In genomic region chr22:20430641-20431519, GRCh38 we compare ENCODE assay signal across 8 cellular contexts. TPM values are rescaled to one million over a fixed set of nuclear protein-coding genes. Genes with fewer than 3 reads are reported as not detected.
DNase-seq lines count a peak whose midpoint lies in the region; ATAC-seq and TF ChIP-seq lines count a peak whose summit lies in the region.

No MANE protein-coding gene starts in this region.

- H3K4me3 ChIP-seq in choroid plexus epithelial cell (ENCODE audit: low read depth, low read length) (peak overlapping the region; percentile 11), lung (no peak overlapping the region)

- peaks cover 0 to 11% of the 10 kb centered on the region in 2 donors for H3K36me3 ChIP-seq in lung (ENCODE audit: control insufficient read depth in 2 of 2, insufficient read depth in 2 of 2, low read length in 2 of 2)

- 17 to 29% methylated on average over 105 to 106 of the region's 106 CpGs for WGBS in lung, 2 donors

- H3K9me3 ChIP-seq in lung (ENCODE audit: control insufficient read depth in 2 of 2, insufficient read depth in 1 of 2, low read length in 1 of 2) = no peaks in the 10 kb centered on the region

- TF ChIP-seq CTCF in choroid plexus epithelial cell (conservative IDR thresholded peaks at IDR 0.05; ENCODE audit: low read depth, low read length) (no peak), lung (IDR thresholded peaks at IDR 0.05; ENCODE audit: control extremely low read depth, extremely low read depth) (no peak)

- ATAC-seq in lung (ENCODE audit: insufficient read depth, low FRiP score) (peak; percentile 62), GM21515 (IDR thresholded peaks at IDR 0.05; ENCODE audit: unreplicated experiment) (no peak), GM19455 (IDR thresholded peaks at IDR 0.05; ENCODE audit: unreplicated experiment) (no peak)

- peaks cover 0 to 16% of the 10 kb centered on the region in 2 donors for H3K4me1 ChIP-seq in lung (ENCODE audit: control insufficient read depth in 2 of 2, insufficient read depth in 2 of 2, low read length in 2 of 2)

- DNase-seq in NCI-H748 (lab: John Stamatoyannopoulos, UW; ENCODE audit: unreplicated experiment) (peak; percentile 69), NCI-H748 treated with DMSO at 0.1 percent for 48 hours (lab: John Stamatoyannopoulos, UW) (no peak), T-helper 9 cell (peak; percentile 37), choroid plexus epithelial cell (ENCODE audit: low read depth) (no peak), lung (ENCODE audit: low spot score) (no peak)
- peak; percentile 53 for DNase-seq in stimulated activated naive CD4-positive, alpha-beta T cell treated with Interleukin-2 at 50 U/mL for 16 hours (lab: John Stamatoyannopoulos, UW)

- H3K27me3 ChIP-seq in lung (ENCODE audit: control insufficient read depth, insufficient read depth) = no peaks in the 10 kb centered on the region

- H3K27ac ChIP-seq in lung (ENCODE audit: low read depth in 1 of 2, low read length in 1 of 2) = no peak overlapping the region

RNA-seq across cellular contexts. Expression of gene SCARF2, which starts 6.7 kb away (rescaled TPM):
- total RNA-seq in lung = 10 to 100 TPM; 13.1 to 32.9 TPM
- polyA plus RNA-seq in lung = 10 to 100 TPM in 1 of 2 donors, 1 to 10 TPM in 1; 4.7 to 19.6 TPM

RNA-seq across cellular contexts. Expression of gene ZNF74, which starts 36.9 kb away (rescaled TPM):
- total RNA-seq in lung = 10 to 100 TPM; 12.0 to 17.6 TPM
- 1 to 10 TPM; 4.1 to 5.2 TPM for polyA plus RNA-seq in lung

Comparison
In these comparisons a context has a peak if more than half of its experiments do, and no peak if none do; other contexts are left out.
1. DNase-seq: peak in NCI-H748 (single experiment), T-helper 9 cell (single experiment) and stimulated activated naive CD4-positive, alpha-beta T cell treated with Interleukin-2 at 50 U/mL for 16 hours (single experiment); none in NCI-H748 treated with DMSO at 0.1 percent for 48 hours (single experiment), choroid plexus epithelial cell (single experiment) and lung (single experiment).